1 cellular context compared by ENCODE assay signal in genomic region chr22:24806663-24807001, GRCh38.
TF ChIP-seq lines count a peak whose summit lies in the region.

No MANE protein-coding gene starts in this region.

TF ChIP-seq in H1, 55 proteins besides CTCF, POLR2A, EP300 and RAD21:
- TF ChIP-seq TAF1 (IDR thresholded peaks at IDR 0.05; ENCODE audit: low read depth, low read length) (no peak), EGR1 (IDR thresholded peaks at IDR 0.05; ENCODE audit: borderline replicate concordance, low read depth, low read length) (peak; percentile 85; the same call in 1 of the 2 replicates)
